8 cellular contexts compared by ENCODE assay signal in genomic region chr18:6044319-6044718, GRCh38.
"Had no signal": no experiment of that assay in that cellular context is flagged by ENCODE, and none has a peak within 500 bp of the region (broad histone marks: within the 10 kb centered on the region; RNA-seq: fewer than 3 reads in every experiment).

No MANE protein-coding gene starts in this region.

- ATAC-seq: GM12878 had no signal

- FAIRE-seq: G401.6, GM12878, GM12891, GM12892, GM18507, GM19239 had no signal

- H3K4me3 ChIP-seq: GM12878 had no signal

- DNase-seq: GDM1, GF-D8 had no signal
